In genomic region chr17:16751224-16751923, GRCh38 we compare ENCODE assay signal across 8 cellular contexts.
DNase-seq lines count a peak whose midpoint lies in the region; ATAC-seq and TF ChIP-seq lines count a peak whose summit lies in the region.
"Not testable (repeated sequence)": the region's sequence is repeated elsewhere in the genome, so short reads cannot be mapped to it uniquely, and the experiment has no call there.

No MANE protein-coding gene starts in this region.

- H3K36me3 ChIP-seq in left ventricle myocardium inferior: not testable (repeated sequence)

- peak; percentile 24 to 57 for ATAC-seq in natural killer cell treated with Interleukin-12 subunit alpha and Interleukin-12 subunit beta and Interleukin-15 and Interleukin-18, amount 100 ng/mL, for 72 hours

- DNase-seq in D341Med (ENCODE audit: low spot score) (peak; percentile 3), HT1080 (ENCODE audit: low read depth) (peak; percentile 18), NCI-H345 treated with DMSO at 0.1 percent for 48 hours (lab: John Stamatoyannopoulos, UW; ENCODE audit: unreplicated experiment) (peak; percentile 1), SW480 (ENCODE audit: low spot score) (peak; percentile 41), MCF 10A (ENCODE audit: unreplicated experiment) (peak; percentile 31)
- not testable (repeated sequence) for DNase-seq in left ventricle myocardium inferior; natural killer cell treated with Interleukin-12 subunit alpha and Interleukin-12 subunit beta and Interleukin-15 and Interleukin-18, amount 100 ng/mL, for 72 hours (ENCODE audit: low spot score); type B pancreatic cell (ENCODE audit: extremely low spot score, unreplicated experiment)

- not testable (repeated sequence) for H3K36me3 Mint-ChIP-seq in MCF 10A (ENCODE audit: insufficient read depth, unreplicated experiment); natural killer cell treated with Interleukin-12 subunit alpha and Interleukin-12 subunit beta and Interleukin-15 and Interleukin-18, amount 100 ng/mL, for 72 hours; type B pancreatic cell

- POLR2A ChIA-PET in MCF 10A (lab: Yijun Ruan, JAX): not testable (repeated sequence)

- peaks cover 10% of the 10 kb centered on the region for H3K4me1 Mint-ChIP-seq in MCF 10A (ENCODE audit: insufficient read depth, unreplicated experiment)
- not testable (repeated sequence) for H3K4me1 Mint-ChIP-seq in natural killer cell treated with Interleukin-12 subunit alpha and Interleukin-12 subunit beta and Interleukin-15 and Interleukin-18, amount 100 ng/mL, for 72 hours (ENCODE audit: low read depth in 2 of 2); type B pancreatic cell (ENCODE audit: unreplicated experiment)

- H3K27me3 Mint-ChIP-seq in MCF 10A (ENCODE audit: insufficient read depth, unreplicated experiment): not testable (repeated sequence)
- H3K27me3 Mint-ChIP-seq in natural killer cell treated with Interleukin-12 subunit alpha and Interleukin-12 subunit beta and Interleukin-15 and Interleukin-18, amount 100 ng/mL, for 72 hours: peaks cover 16 to 35% of the 10 kb centered on the region in 2 donors
- H3K27me3 Mint-ChIP-seq in type B pancreatic cell: peaks cover 34% of the 10 kb centered on the region

- intact Hi-C loops in MCF 10A (cut with micrococcal nuclease); left ventricle myocardium inferior (cut with micrococcal nuclease): not testable (repeated sequence)

- not testable (repeated sequence) for H3K4me3 ChIP-seq in left ventricle myocardium inferior

- H3K27ac ChIP-seq in left ventricle myocardium inferior (replicated peaks): not testable (repeated sequence)

- H3K4me3 Mint-ChIP-seq in MCF 10A (ENCODE audit: unreplicated experiment); natural killer cell treated with Interleukin-12 subunit alpha and Interleukin-12 subunit beta and Interleukin-15 and Interleukin-18, amount 100 ng/mL, for 72 hours; type B pancreatic cell: not testable (repeated sequence)

- not testable (repeated sequence) for BruUV-seq in MCF 10A (replicated peaks; lab: Mats Ljungman, UMichigan)

- not testable (repeated sequence) for H3K9me3 ChIP-seq in left ventricle myocardium inferior (replicated peaks)

- H3K27ac Mint-ChIP-seq in MCF 10A (ENCODE audit: low read depth, unreplicated experiment); natural killer cell treated with Interleukin-12 subunit alpha and Interleukin-12 subunit beta and Interleukin-15 and Interleukin-18, amount 100 ng/mL, for 72 hours; type B pancreatic cell: not testable (repeated sequence)

- H3K9me3 Mint-ChIP-seq in MCF 10A (ENCODE audit: unreplicated experiment); natural killer cell treated with Interleukin-12 subunit alpha and Interleukin-12 subunit beta and Interleukin-15 and Interleukin-18, amount 100 ng/mL, for 72 hours; type B pancreatic cell: not testable (repeated sequence)

- H3K4me1 ChIP-seq in left ventricle myocardium inferior: not testable (repeated sequence)

- peaks cover 34% of the 10 kb centered on the region for H3K27me3 ChIP-seq in left ventricle myocardium inferior (ENCODE audit: low read depth)

- CTCF ChIA-PET in MCF 10A (lab: Yijun Ruan, JAX): not testable (repeated sequence)

- TF ChIP-seq CTCF in MCF 10A (IDR thresholded peaks at IDR 0.05; ENCODE audit: unreplicated experiment): peak; percentile 30
- peak; percentile 63 for TF ChIP-seq CTCF in left ventricle myocardium inferior (IDR thresholded peaks at IDR 0.05; ENCODE audit: borderline replicate concordance)
- TF ChIP-seq CTCF in type B pancreatic cell (conservative IDR thresholded peaks at IDR 0.05): peak; percentile 75
